1 cellular context compared by ENCODE assay signal in the genomic region with DNA sequence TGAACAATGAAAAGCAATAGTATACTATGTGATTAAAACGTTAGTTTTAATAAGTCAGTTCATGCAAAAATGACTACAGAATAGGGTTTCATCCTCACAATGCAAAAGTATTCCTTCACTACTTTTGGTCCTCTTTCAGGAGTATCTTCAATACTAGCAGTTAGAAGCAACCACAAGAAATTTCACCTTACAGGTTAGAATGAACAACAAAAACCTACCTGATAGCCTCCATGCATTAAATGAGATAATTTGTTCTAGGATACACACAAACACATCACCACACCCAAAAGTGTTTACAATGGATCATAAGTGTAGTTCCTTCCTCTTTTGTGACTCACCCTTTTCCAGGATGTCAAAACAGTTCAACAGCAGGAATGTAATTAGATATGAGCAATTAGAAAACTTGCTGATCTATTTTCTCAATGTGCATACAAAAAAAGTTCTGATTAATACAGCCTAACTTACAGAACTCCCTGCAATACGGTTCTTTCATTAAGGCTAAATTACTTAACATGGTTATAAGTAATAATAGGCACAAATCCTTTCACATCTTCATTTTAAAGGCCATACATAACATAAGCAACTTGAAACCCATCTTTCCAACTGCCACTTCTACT.
TF ChIP-seq lines count a peak whose summit lies in the region.

No MANE protein-coding gene starts in this region.

TF ChIP-seq in IMR-90, 13 proteins besides CTCF, POLR2A, EP300 and RAD21 (continued from another document):
- TF ChIP-seq, protein P1, sequence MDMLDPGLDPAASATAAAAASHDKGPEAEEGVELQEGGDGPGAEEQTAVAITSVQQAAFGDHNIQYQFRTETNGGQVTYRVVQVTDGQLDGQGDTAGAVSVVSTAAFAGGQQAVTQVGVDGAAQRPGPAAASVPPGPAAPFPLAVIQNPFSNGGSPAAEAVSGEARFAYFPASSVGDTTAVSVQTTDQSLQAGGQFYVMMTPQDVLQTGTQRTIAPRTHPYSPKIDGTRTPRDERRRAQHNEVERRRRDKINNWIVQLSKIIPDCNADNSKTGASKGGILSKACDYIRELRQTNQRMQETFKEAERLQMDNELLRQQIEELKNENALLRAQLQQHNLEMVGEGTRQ (IDR thresholded peaks at IDR 0.05; ENCODE audit: low read depth, low read length), result no peak
- TF ChIP-seq FOS (IDR thresholded peaks at IDR 0.05; ENCODE audit: low read depth, low read length), result peak; percentile 42
- TF ChIP-seq, protein P2, sequence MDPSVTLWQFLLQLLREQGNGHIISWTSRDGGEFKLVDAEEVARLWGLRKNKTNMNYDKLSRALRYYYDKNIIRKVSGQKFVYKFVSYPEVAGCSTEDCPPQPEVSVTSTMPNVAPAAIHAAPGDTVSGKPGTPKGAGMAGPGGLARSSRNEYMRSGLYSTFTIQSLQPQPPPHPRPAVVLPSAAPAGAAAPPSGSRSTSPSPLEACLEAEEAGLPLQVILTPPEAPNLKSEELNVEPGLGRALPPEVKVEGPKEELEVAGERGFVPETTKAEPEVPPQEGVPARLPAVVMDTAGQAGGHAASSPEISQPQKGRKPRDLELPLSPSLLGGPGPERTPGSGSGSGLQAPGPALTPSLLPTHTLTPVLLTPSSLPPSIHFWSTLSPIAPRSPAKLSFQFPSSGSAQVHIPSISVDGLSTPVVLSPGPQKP (IDR thresholded peaks at IDR 0.05; ENCODE audit: borderline replicate concordance, low read depth, low read length), result no peak
- TF ChIP-seq CEBPB (IDR thresholded peaks at IDR 0.05; ENCODE audit: low read depth, low read length), result 0 out of 2 replicates have a peak, but pooled peaks have one; percentile 29
